18 cellular contexts compared by ENCODE assay signal in genomic region chr12:48875944-48876520, GRCh38. TPM values are rescaled to one million over a fixed set of nuclear protein-coding genes. Genes with fewer than 3 reads are reported as not detected.
DNase-seq lines count a peak whose midpoint lies in the region; ATAC-seq and TF ChIP-seq lines count a peak whose summit lies in the region.
"Had no signal": no experiment of that assay in that cellular context is flagged by ENCODE, and none has a peak within 500 bp of the region (broad histone marks: within the 10 kb centered on the region; RNA-seq: fewer than 3 reads in every experiment).

No MANE protein-coding gene starts in this region.

- no peak overlapping the region for H3K4me3 Mint-ChIP-seq in nephron
- no peak overlapping the region for H3K4me3 Mint-ChIP-seq in Caco-2 (ENCODE audit: unreplicated experiment)
- H3K4me3 Mint-ChIP-seq: CD4-positive, alpha-beta memory T cell; HFFc6; IgD-negative memory B cell had no signal

- no peak overlapping the region for H3K4me3 ChIP-seq in Caco-2 (ENCODE audit: low read depth, low read length)
- H3K4me3 ChIP-seq: HAP-1 had no signal

- POLR2A ChIA-PET in HEK293T (lab: Yijun Ruan, JAX), result no interaction called here
- POLR2A ChIA-PET in Caco-2 (lab: Charles Lee), result interaction anchor here (0.5 kb wide), 1 partner anchor 24 kb away, joined by 4 read pairs; the partner anchor contains the start of gene DDX23

- peak overlapping the region in 2 of 3 experiments; percentile 11 to 51 for H3K27ac Mint-ChIP-seq in nephron
- H3K27ac Mint-ChIP-seq in Caco-2 (ENCODE audit: unreplicated experiment), result no peak overlapping the region
- H3K27ac Mint-ChIP-seq: CD4-positive, alpha-beta memory T cell; HFFc6; IgD-negative memory B cell had no signal

- no peak for ATAC-seq in HG03571 (IDR thresholded peaks at IDR 0.05; ENCODE audit: unreplicated experiment)
- ATAC-seq: HepG2 had no signal

- BruUV-seq in Caco-2 (replicated peaks; lab: Mats Ljungman, UMichigan), result no TSS peak

- peak; percentile 1 for DNase-seq in HEK293T (ENCODE audit: extremely low spot score)
- DNase-seq in dermis blood vessel endothelial cell, result peak; percentile 34
- DNase-seq in fibroblast of peridontal ligament (ENCODE audit: extremely low read depth), result peak; percentile 21
- DNase-seq in Caco-2, result no peak
- DNase-seq in activated gamma-delta T cell treated with Interleukin-2 at 50 U/mL for 16 hours, result no peak
- no peak for DNase-seq in stimulated activated naive CD4-positive, alpha-beta T cell treated with Interleukin-2 at 50 U/mL for 16 hours (lab: John Stamatoyannopoulos, UW)
- DNase-seq: AML-193; Calu3; CD4-positive, alpha-beta memory T cell; DMS79 treated with DMSO at 0.1 percent for 48 hours; GF-D8; HFFc6; KG1 had no signal

- no peaks in the 10 kb centered on the region for H3K27me3 ChIP-seq in Caco-2 (replicated peaks; ENCODE audit: control insufficient read depth, insufficient read depth, low read length)

- H3K36me3 Mint-ChIP-seq in nephron (ENCODE audit: low read depth) (no peaks in the 10 kb centered on the region), Caco-2 (ENCODE audit: insufficient read depth, unreplicated experiment) (no peaks in the 10 kb centered on the region)
- H3K36me3 Mint-ChIP-seq: CD4-positive, alpha-beta memory T cell; IgD-negative memory B cell had no signal

- H3K27me3 Mint-ChIP-seq in nephron (ENCODE audit: low read depth) (peaks cover 11% of the 10 kb centered on the region), Caco-2 (ENCODE audit: insufficient read depth, unreplicated experiment) (no peaks in the 10 kb centered on the region)

- H3K36me3 ChIP-seq in Caco-2 (ENCODE audit: control insufficient read depth, insufficient read depth, low read length), result no peaks in the 10 kb centered on the region
- H3K36me3 ChIP-seq: HAP-1 had no signal

- CTCF ChIA-PET in HEK293T (lab: Yijun Ruan, JAX) (no interaction called here), Caco-2 (lab: Charles Lee) (no interaction called here)

- no peaks in the 10 kb centered on the region for H3K9me3 ChIP-seq in Caco-2
- H3K9me3 ChIP-seq: HAP-1 had no signal

- TF ChIP-seq CTCF in nephron (IDR thresholded peaks at IDR 0.05; ENCODE audit: unreplicated experiment in 3 of 3) (no peak), Caco-2 (IDR thresholded peaks at IDR 0.05; ENCODE audit: insufficient read depth in 1 of 2, low read depth in 1 of 2, low read length in 1 of 2, severe bottlenecking in 1 of 2, unreplicated experiment in 1 of 2) (no peak)

- H3K4me1 Mint-ChIP-seq in nephron, result peaks cover 20% of the 10 kb centered on the region
- peaks cover 9% of the 10 kb centered on the region for H3K4me1 Mint-ChIP-seq in Caco-2 (ENCODE audit: low read depth, unreplicated experiment)
- H3K4me1 Mint-ChIP-seq: CD4-positive, alpha-beta memory T cell had no signal

- intact Hi-C loops in Caco-2 (cut with micrococcal nuclease; ENCODE audit: unreplicated experiment), result no loop called here

- H3K9me3 Mint-ChIP-seq in nephron, result no peaks in the 10 kb centered on the region
- H3K9me3 Mint-ChIP-seq in Caco-2 (ENCODE audit: unreplicated experiment), result no peaks in the 10 kb centered on the region
- H3K9me3 Mint-ChIP-seq: CD4-positive, alpha-beta memory T cell; HFFc6; IgD-negative memory B cell had no signal

- H3K4me1 ChIP-seq in Caco-2, result peaks cover 22% of the 10 kb centered on the region
- H3K4me1 ChIP-seq: HAP-1 had no signal

TF ChIP-seq in HEK293T, 16 proteins besides CTCF, POLR2A, EP300 and RAD21:
- TF ChIP-seq, protein P1, sequence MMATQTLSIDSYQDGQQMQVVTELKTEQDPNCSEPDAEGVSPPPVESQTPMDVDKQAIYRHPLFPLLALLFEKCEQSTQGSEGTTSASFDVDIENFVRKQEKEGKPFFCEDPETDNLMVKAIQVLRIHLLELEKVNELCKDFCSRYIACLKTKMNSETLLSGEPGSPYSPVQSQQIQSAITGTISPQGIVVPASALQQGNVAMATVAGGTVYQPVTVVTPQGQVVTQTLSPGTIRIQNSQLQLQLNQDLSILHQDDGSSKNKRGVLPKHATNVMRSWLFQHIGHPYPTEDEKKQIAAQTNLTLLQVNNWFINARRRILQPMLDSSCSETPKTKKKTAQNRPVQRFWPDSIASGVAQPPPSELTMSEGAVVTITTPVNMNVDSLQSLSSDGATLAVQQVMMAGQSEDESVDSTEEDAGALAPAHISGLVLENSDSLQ (IDR thresholded peaks at IDR 0.05), result no peak
- no peak for TF ChIP-seq FOXM1 (IDR thresholded peaks at IDR 0.05; ENCODE audit: borderline replicate concordance)
- TF ChIP-seq ELF4 (IDR thresholded peaks at IDR 0.05), result no peak
- no peak for TF ChIP-seq FOXA1 (IDR thresholded peaks at IDR 0.05)
- TF ChIP-seq ARNT (IDR thresholded peaks at IDR 0.05), result no peak
- no peak for TF ChIP-seq LEF1 (IDR thresholded peaks at IDR 0.05; ENCODE audit: borderline replicate concordance)

RNA-seq across cellular contexts. Expression of gene RND1, which starts 10.4 kb away (rescaled TPM):
- 3.4 and 10.9 TPM in 2 replicates for total RNA-seq in dermis blood vessel endothelial cell
- 5.1 and 5.2 TPM in 2 replicates for total RNA-seq in Caco-2 (2022)

RNA-seq across cellular contexts. Expression of gene DDX23, which starts 24.1 kb away (rescaled TPM):
- 115 and 124 TPM in 2 replicates for total RNA-seq in dermis blood vessel endothelial cell
- 151 and 152 TPM in 2 replicates for total RNA-seq in Caco-2 (2022)

RNA-seq across cellular contexts. Expression of gene FKBP11, which starts 49.3 kb away (rescaled TPM):
- total RNA-seq in dermis blood vessel endothelial cell (11.6 and 16.4 TPM in 2 replicates), Caco-2 (2022) (79.5 and 83.2 TPM in 2 replicates)

RNA-seq across cellular contexts. Expression of gene CACNB3, which starts 57.7 kb away (rescaled TPM):
- total RNA-seq in dermis blood vessel endothelial cell (16.3 and 20.0 TPM in 2 replicates), Caco-2 (2022) (20.4 and 28.2 TPM in 2 replicates)

Comparison
In these comparisons a context has a peak if more than half of its experiments do, and no peak if none do; other contexts are left out.
1. DNase-seq: peak in HEK293T (single experiment), dermis blood vessel endothelial cell (single experiment) and fibroblast of peridontal ligament (single experiment); none in Caco-2 (0 of 2), activated gamma-delta T cell treated with Interleukin-2 at 50 U/mL for 16 hours (single experiment) and stimulated activated naive CD4-positive, alpha-beta T cell treated with Interleukin-2 at 50 U/mL for 16 hours (single experiment).